In the genomic region with DNA sequence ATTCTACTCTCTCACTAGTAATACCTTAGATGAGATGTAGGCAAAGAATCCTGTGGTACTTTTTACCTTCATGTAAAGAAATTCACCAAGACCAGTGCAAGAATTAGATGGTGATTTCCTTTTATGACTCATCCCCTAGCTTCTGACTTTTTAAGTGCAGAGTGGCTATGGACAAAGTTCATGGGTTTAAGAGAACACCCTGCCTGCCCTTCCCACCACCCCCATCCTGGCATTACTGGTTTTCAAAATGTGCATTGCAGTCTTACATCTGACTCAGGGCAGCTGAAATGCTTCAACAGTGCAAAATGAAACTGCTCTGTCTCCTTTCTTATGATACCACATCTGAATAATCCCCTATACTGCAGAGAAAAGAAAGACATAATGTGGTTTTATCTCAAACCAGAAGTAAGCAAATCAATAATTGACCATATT, we compare ENCODE assay signal across 8 cellular contexts. TPM values are rescaled to one million over a fixed set of nuclear protein-coding genes. Genes with fewer than 3 reads are reported as not detected.
A peak's percentile ranks its signal among the peaks of the same experiment; 100 is the strongest.
DNase-seq lines count a peak whose midpoint lies in the region; ATAC-seq, FAIRE-seq and TF ChIP-seq lines count a peak whose summit lies in the region.

No MANE protein-coding gene starts in this region.

- BruUV-seq in K562 (replicated peaks; lab: Mats Ljungman, UMichigan): no TSS peak

- peaks cover 0 to 2% of the 10 kb centered on the region in 2 donors for H3K27me3 Mint-ChIP-seq in CD4-positive, alpha-beta memory T cell

- H3K36me3 Mint-ChIP-seq in CD4-positive, alpha-beta memory T cell: peaks cover 3 to 4% of the 10 kb centered on the region in 2 donors

- peaks cover 0 to 4% (median 0%) of the 10 kb centered on the region in 8 donors for H3K9me3 Mint-ChIP-seq in CD4-positive, alpha-beta memory T cell

- no peak for FAIRE-seq in K562 (lab: Jason Lieb, UNC)

- no peaks in the 10 kb centered on the region for H3K79me2 ChIP-seq in K562 (ENCODE audit: control insufficient read depth, insufficient read depth, low read length)

- no peak overlapping the region for H2AFZ ChIP-seq in K562 (ENCODE audit: low read depth, low read length)

- H3K4me2 ChIP-seq in K562 (ENCODE audit: insufficient read depth, low read length): no peak overlapping the region

- H3K9me3 ChIP-seq in K562 (replicated peaks; ENCODE audit: control insufficient read depth, insufficient read depth, low read depth, low read length) (no peaks in the 10 kb centered on the region), psoas muscle (no peaks in the 10 kb centered on the region)
- no peaks in the 10 kb centered on the region for H3K9me3 ChIP-seq in CD4-positive, alpha-beta memory T cell (ENCODE audit: control insufficient read depth in 1 of 2, low read length in 2 of 2)

- H3K9ac ChIP-seq in K562 (ENCODE audit: insufficient read depth in 1 of 2, low read depth in 2 of 2, low read length in 2 of 2): no peak overlapping the region

- H3K4me3 Mint-ChIP-seq in CD4-positive, alpha-beta memory T cell: no peak overlapping the region

- no peak for TF ChIP-seq EP300 in K562 (IDR thresholded peaks at IDR 0.05; ENCODE audit: low read length)

- H3K36me3 ChIP-seq in K562 (ENCODE audit: control insufficient read depth, insufficient read depth, low read length) (no peaks in the 10 kb centered on the region), psoas muscle (ENCODE audit: insufficient read depth in 1 of 2, low read depth in 1 of 2) (no peaks in the 10 kb centered on the region)
- no peaks in the 10 kb centered on the region for H3K36me3 ChIP-seq in CD4-positive, alpha-beta memory T cell (ENCODE audit: insufficient read depth, low read length)

- no peak overlapping the region for H3K27ac Mint-ChIP-seq in CD4-positive, alpha-beta memory T cell

- peak; percentile 76 for ATAC-seq in GM19438 (IDR thresholded peaks at IDR 0.05; ENCODE audit: low read depth, unreplicated experiment)
- ATAC-seq in HG03378 (IDR thresholded peaks at IDR 0.05; ENCODE audit: unreplicated experiment): peak; percentile 91
- ATAC-seq in K562: no peak
- ATAC-seq in psoas muscle: no peak

- no peak overlapping the region for H3K4me3 ChIP-seq in AG04449 (ENCODE audit: low read depth, low read length)
- H3K4me3 ChIP-seq in K562: no peak overlapping the region
- H3K4me3 ChIP-seq in CD4-positive, alpha-beta memory T cell (ENCODE audit: low read length in 2 of 2): no peak overlapping the region
- no peak overlapping the region for H3K4me3 ChIP-seq in psoas muscle

- DNase-seq in AG04449 (ENCODE audit: low read depth, low spot score): peak; percentile 45
- no peak for DNase-seq in K562 (ENCODE audit: extremely low read depth in 1 of 4, low spot score in 3 of 4)
- peak; percentile 35 to 45 for DNase-seq in stimulated activated CD8-positive, alpha-beta memory T cell treated with anti-CD3 and anti-CD28 coated beads, Interleukin-15, amount 100 ng/mL, for 48 hours (ENCODE audit: low read depth in 2 of 2)
- no peak for DNase-seq in CD4-positive, alpha-beta memory T cell
- no peak for DNase-seq in psoas muscle
- no peak for DNase-seq in foreskin melanocyte

- intact Hi-C loops in K562 (cut with micrococcal nuclease) (no loop called here), psoas muscle (cut with DNase I) (loop anchor here in 1 of 2 donors (10.0 kb wide), 1 partner anchor 727 kb away; no protein-coding TSS in a partner anchor)
- intact Hi-C loops in CD4-positive, alpha-beta memory T cell (cut with micrococcal nuclease): no loop called here

- H3K4me1 Mint-ChIP-seq in CD4-positive, alpha-beta memory T cell: peaks cover 0 to 5% (median under 1%) of the 10 kb centered on the region in 4 donors

- no peaks in the 10 kb centered on the region for H4K20me1 ChIP-seq in K562 (replicated peaks; ENCODE audit: control insufficient read depth, insufficient read depth, low read length)

- CTCF ChIA-PET in AG04449 (lab: Yijun Ruan, JAX): interaction anchor here (0.6 to 8.3 kb wide), 5 partner anchors 331 to 532 kb away, joined by 3 to 242 read pairs (median 4); a partner anchor contains a TSS
- CTCF ChIA-PET in K562 (lab: Yijun Ruan, JAX; ENCODE audit: low intra/inter-chr PET ratio): no interaction called here
- CTCF ChIA-PET in CD4-positive, alpha-beta memory T cell (lab: Charles Lee; ENCODE audit: partially characterized antibody): interaction anchor here (1.5 to 3.4 kb wide), 2 partner anchors 504 to 729 kb away, joined by 4 to 74 read pairs; no protein-coding TSS in a partner anchor

- H3K27ac ChIP-seq in K562 (ENCODE audit: extremely low read depth, low read depth, low read length) (no peak overlapping the region), psoas muscle (no peak overlapping the region)
- H3K27ac ChIP-seq in CD4-positive, alpha-beta memory T cell (ENCODE audit: low read depth, low read length): no peak overlapping the region

- H3K4me1 ChIP-seq in K562 (replicated peaks in 1 of 2; ENCODE audit: control insufficient read depth in 2 of 2, insufficient read depth in 2 of 2, low read length in 2 of 2): no peaks in the 10 kb centered on the region
- no peaks in the 10 kb centered on the region for H3K4me1 ChIP-seq in CD4-positive, alpha-beta memory T cell (ENCODE audit: insufficient read depth, low read length)
- H3K4me1 ChIP-seq in psoas muscle: no peaks in the 10 kb centered on the region

- TF ChIP-seq POLR2A in K562 (conservative IDR thresholded peaks at IDR 0.05): no peak

- POLR2A ChIA-PET in AG04449 (lab: Yijun Ruan, JAX): no interaction called here
- POLR2A ChIA-PET in K562 (lab: Yijun Ruan, JAX): no interaction called here
- POLR2A ChIA-PET in CD4-positive, alpha-beta memory T cell (lab: Charles Lee; ENCODE audit: partially characterized antibody): no interaction called here

- no peak for TF ChIP-seq RAD21 in K562 (CRISPR knock-in tag; conservative IDR thresholded peaks at IDR 0.05 in 1 of 2, IDR thresholded peaks at IDR 0.05 in 1 of 2)

- TF ChIP-seq CTCF in AG04449 (IDR thresholded peaks at IDR 0.05; ENCODE audit: insufficient read depth, low read length, missing control alignments): no peak
- no peak for TF ChIP-seq CTCF in K562 (IDR thresholded peaks at IDR 0.05 in 2 of 3, conservative IDR thresholded peaks at IDR 0.05 in 1 of 3; ENCODE audit: insufficient read depth in 2 of 3, low read depth in 1 of 3, low read length in 3 of 3)
- no peak for TF ChIP-seq CTCF in psoas muscle (IDR thresholded peaks at IDR 0.05)

- H3K27me3 ChIP-seq in K562 (ENCODE audit: control insufficient read depth in 2 of 2, insufficient read depth in 2 of 2, low read length in 2 of 2): no peaks in the 10 kb centered on the region
- no peaks in the 10 kb centered on the region for H3K27me3 ChIP-seq in CD4-positive, alpha-beta memory T cell (ENCODE audit: insufficient read depth, low read length)
- H3K27me3 ChIP-seq in psoas muscle (ENCODE audit: insufficient read depth in 3 of 3, low read length in 2 of 3): no peaks in the 10 kb centered on the region

- in situ Hi-C loops in K562 (cut with MboI): loop anchor here (10.0 kb wide), 1 partner anchor 717 kb away; no protein-coding TSS in a partner anchor

- H3K9me1 ChIP-seq in K562 (ENCODE audit: control insufficient read depth, insufficient read depth, low read length): no peaks in the 10 kb centered on the region

TF ChIP-seq in K562, 482 proteins besides CTCF, POLR2A, EP300 and RAD21 (continues in another document):
- no peak for TF ChIP-seq ZFP1 (CRISPR knock-in tag; IDR thresholded peaks at IDR 0.05)

RNA-seq across cellular contexts. Expression of a gene that starts 22.6 kb away (rescaled TPM):
- 5.2 and 5.8 TPM in 2 replicates for total RNA-seq in K562 (2011; cell fraction: chromatin; rRNA removed; ENCODE audit: low replicate concordance)
- total RNA-seq in K562 (2011; cell fraction: nucleolus; rRNA removed): 10.7 and 11.8 TPM in 2 replicates
- total RNA-seq in K562 (2011; cell fraction: nucleoplasm; rRNA removed): 5.4 and 10.4 TPM in 2 replicates
- total RNA-seq in K562 (2014; rRNA removed): 28.8 and 33.6 TPM in 2 replicates
- 24.5 and 34.0 TPM in 2 replicates for total RNA-seq in K562 (2014; rRNA removed; fragmentation: Illumina TruSeq; extraction: Trizol)
- 29.1 and 30.0 TPM in 2 replicates for total RNA-seq in K562 (2015; rRNA removed; fragmentation: Illumina TruSeq; extraction: Trizol)
- 26.6 and 26.7 TPM in 2 replicates for total RNA-seq in K562 (2021)
- polyA plus RNA-seq in K562 (2011; rRNA removed): 20.4 and 21.8 TPM in 2 replicates
- polyA plus RNA-seq in K562 (2011; cell fraction: cytosol; rRNA removed): 10.6 and 24.7 TPM in 2 replicates
- polyA plus RNA-seq in K562 (2011; cell fraction: nucleus; rRNA removed): 5.5 and 6.9 TPM in 2 replicates
- polyA plus RNA-seq in K562 (2012): 16.4 and 20.2 TPM in 2 replicates
- polyA plus RNA-seq in K562 (2014; fragmentation: Illumina TruSeq; extraction: Trizol): 20.2 and 20.7 TPM in 2 replicates
- polyA plus RNA-seq in K562 (2014; fragmentation: Nextera tagmentation; extraction: Ambion mirVana): 1 to 10 TPM; 3.6 to 7.9 TPM
- polyA plus RNA-seq in K562 (2014; rRNA removed): 17.2 and 30.0 TPM in 2 replicates
- polyA minus RNA-seq in K562 (2011; rRNA and poly(A)+ RNA removed): 17.8 and 21.4 TPM in 2 replicates
- polyA minus RNA-seq in K562 (2011; cell fraction: cytosol; rRNA and poly(A)+ RNA removed): 16.9 TPM in 2 replicates
- polyA minus RNA-seq in K562 (2011; cell fraction: nucleus; rRNA and poly(A)+ RNA removed): 10.4 and 13.9 TPM in 2 replicates
- 10 to 100 TPM; 13.1 to 15.9 TPM for total RNA-seq in CD4-positive, alpha-beta memory T cell
- 10 to 100 TPM; 12.5 to 15.9 TPM for polyA plus RNA-seq in CD4-positive, alpha-beta memory T cell
- 10 to 100 TPM; 18.2 to 32.8 (median 21.8) TPM for total RNA-seq in psoas muscle
- polyA plus RNA-seq in psoas muscle: 10 to 100 TPM; 27.7 to 52.3 (median 35.6) TPM

RNA-seq across cellular contexts. Expression of a gene that starts 22.7 kb away (rescaled TPM):
- 7.7 and 28.3 TPM in 2 replicates for total RNA-seq in K562 (2011; cell fraction: chromatin; rRNA removed; ENCODE audit: low replicate concordance)
- 3.0 and 5.4 TPM in 2 replicates for total RNA-seq in K562 (2011; cell fraction: nucleolus; rRNA removed)
- 13.4 and 24.3 TPM in 2 replicates for total RNA-seq in K562 (2011; cell fraction: nucleoplasm; rRNA removed)
- total RNA-seq in K562 (2014; rRNA removed) (4.7 TPM in 2 replicates), K562 (2014; rRNA removed; fragmentation: Illumina TruSeq; extraction: Trizol) (7.1 TPM in 2 replicates), K562 (2015; rRNA removed; fragmentation: Illumina TruSeq; extraction: Trizol) (7.2 and 7.7 TPM in 2 replicates), K562 (2021) (3.5 and 3.6 TPM in 2 replicates), psoas muscle (1 to 10 TPM; 2.8 to 4.5 (median 3.2) TPM)
- polyA plus RNA-seq in K562 (2011; rRNA removed) (4.6 and 5.6 TPM in 2 replicates), K562 (2014; fragmentation: Illumina TruSeq; extraction: Trizol) (3.7 and 4.3 TPM in 2 replicates), K562 (2014; fragmentation: Nextera tagmentation; extraction: Ambion mirVana) (1 to 10 TPM; 4.1 to 4.3 TPM), K562 (2014; rRNA removed) (4.3 and 4.6 TPM in 2 replicates), psoas muscle (1 to 10 TPM; 2.3 to 6.0 (median 4.4) TPM)
- polyA plus RNA-seq in K562 (2011; cell fraction: cytosol; rRNA removed): 1.00 and 1.9 TPM in 2 replicates
- polyA plus RNA-seq in K562 (2011; cell fraction: nucleus; rRNA removed): 6.5 and 6.8 TPM in 2 replicates
- polyA plus RNA-seq in K562 (2012): 2.6 and 3.2 TPM in 2 replicates
- polyA minus RNA-seq in K562 (2011; rRNA and poly(A)+ RNA removed): 7.0 and 8.8 TPM in 2 replicates
- 1.6 and 2.2 TPM in 2 replicates for polyA minus RNA-seq in K562 (2011; cell fraction: cytosol; rRNA and poly(A)+ RNA removed)
- polyA minus RNA-seq in K562 (2011; cell fraction: nucleus; rRNA and poly(A)+ RNA removed): 7.1 and 10.7 TPM in 2 replicates
- 10 to 100 TPM; 11.0 to 11.6 TPM for total RNA-seq in CD4-positive, alpha-beta memory T cell
- 1 to 10 TPM; 4.0 to 4.7 TPM for polyA plus RNA-seq in CD4-positive, alpha-beta memory T cell

Comparison
In these comparisons a context has a peak if more than half of its experiments do, and no peak if none do; other contexts are left out.
1. DNase-seq: peak in AG04449 (single experiment) and stimulated activated CD8-positive, alpha-beta memory T cell treated with anti-CD3 and anti-CD28 coated beads, Interleukin-15, amount 100 ng/mL, for 48 hours (2 of 2); none in K562 (0 of 4), CD4-positive, alpha-beta memory T cell (0 of 5), psoas muscle (0 of 2) and foreskin melanocyte (single experiment).
2. ATAC-seq: peak in GM19438 (single experiment) and HG03378 (single experiment); none in K562 (single experiment) and psoas muscle (0 of 4).